Comparison of ENCODE assay signal across 14 cellular contexts in genomic region chr12:46443594-46444263, GRCh38.
DNase-seq lines count a peak whose midpoint lies in the region; ATAC-seq and TF ChIP-seq lines count a peak whose summit lies in the region.
"Had no signal": no experiment of that assay in that cellular context is flagged by ENCODE, and none has a peak within 500 bp of the region (broad histone marks: within the 10 kb centered on the region; RNA-seq: fewer than 3 reads in every experiment).

No MANE protein-coding gene starts in this region.

- H3K4me3 ChIP-seq in breast epithelium (no peak overlapping the region), RWPE2 (ENCODE audit: severe bottlenecking) (no peak overlapping the region)
- H3K4me3 ChIP-seq: Peyer's patch had no signal

- ATAC-seq in RWPE2 (ENCODE audit: low read depth) (no peak), memory B cell (ENCODE audit: low read depth) (no peak), GM18867 (IDR thresholded peaks at IDR 0.05; ENCODE audit: unreplicated experiment) (no peak)

- H3K9me3 Mint-ChIP-seq in MCF 10A (ENCODE audit: unreplicated experiment) (no peaks in the 10 kb centered on the region), memory B cell (no peaks in the 10 kb centered on the region)

- H3K27me3 Mint-ChIP-seq in MCF 10A (ENCODE audit: insufficient read depth, unreplicated experiment) (no peaks in the 10 kb centered on the region), memory B cell (no peaks in the 10 kb centered on the region)

- intact Hi-C loops in MCF 10A (cut with micrococcal nuclease) = no loop called here
- intact Hi-C loops in breast epithelium (cut with DNase I; ENCODE audit: low total_unique reads) = no loop called here

- H3K4me3 Mint-ChIP-seq in MCF 10A (ENCODE audit: unreplicated experiment) (no peak overlapping the region), memory B cell (no peak overlapping the region)

- H3K36me3 Mint-ChIP-seq in MCF 10A (ENCODE audit: insufficient read depth, unreplicated experiment) (no peaks in the 10 kb centered on the region), memory B cell (peaks cover 5% of the 10 kb centered on the region)

- no TSS peak for BruUV-seq in MCF 10A (replicated peaks; lab: Mats Ljungman, UMichigan)

- no peaks in the 10 kb centered on the region for H3K4me1 ChIP-seq in breast epithelium
- H3K4me1 ChIP-seq in RWPE2 (ENCODE audit: insufficient read depth, poor library complexity, severe bottlenecking) = peaks cover 79% of the 10 kb centered on the region
- H3K4me1 ChIP-seq: Peyer's patch had no signal

- POLR2A ChIA-PET in MCF 10A (lab: Yijun Ruan, JAX) = interaction anchor here (0.6 to 7.4 kb wide), 18 partner anchors 8 to 234 kb away, joined by 3 to 111 read pairs (median 7); partner anchors contain the start of genes SLC38A1 and SLC38A2

- H3K27me3 ChIP-seq in breast epithelium = no peaks in the 10 kb centered on the region
- no peaks in the 10 kb centered on the region for H3K27me3 ChIP-seq in RWPE2 (ENCODE audit: insufficient read depth, poor library complexity, severe bottlenecking)
- H3K27me3 ChIP-seq: Peyer's patch had no signal

- no peak for TF ChIP-seq CTCF in MCF 10A (IDR thresholded peaks at IDR 0.05; ENCODE audit: unreplicated experiment)
- TF ChIP-seq CTCF in breast epithelium (IDR thresholded peaks at IDR 0.05) = no peak
- peak; percentile 14 for TF ChIP-seq CTCF in RWPE2 (IDR thresholded peaks at IDR 0.05; ENCODE audit: poor library complexity, severe bottlenecking)

- TF ChIP-seq POLR2A in breast epithelium (IDR thresholded peaks at IDR 0.05) = no peak

- no peak for DNase-seq in MCF 10A (ENCODE audit: unreplicated experiment)
- DNase-seq in breast epithelium (ENCODE audit: low spot score in 2 of 2) = no peak
- no peak for DNase-seq in RWPE2 (ENCODE audit: low spot score)
- no peak for DNase-seq in memory B cell (ENCODE audit: low spot score in 2 of 2)
- no peak for DNase-seq in nucleus accumbens (lab: John Stamatoyannopoulos, UW)
- no peak for DNase-seq in activated naive CD4-positive, alpha-beta T cell treated with Interleukin-2 at 50 U/mL for 16 hours
- DNase-seq in NCI-H2107 (lab: John Stamatoyannopoulos, UW) = no peak
- DNase-seq: Caco-2, NCI-H1105 treated with DMSO at 0.1 percent for 48 hours, NCI-H187, NCI-H446, Peyer's patch, SHP77 treated with DMSO at 0.1 percent for 48 hours had no signal

- CTCF ChIA-PET in MCF 10A (lab: Yijun Ruan, JAX) = interaction anchor here (0.7 to 1.9 kb wide), 7 partner anchors 13 to 374 kb away, joined by 3 to 11 read pairs (median 4); no protein-coding TSS in a partner anchor

- H3K27ac ChIP-seq in breast epithelium = no peak overlapping the region
- H3K27ac ChIP-seq in RWPE2 (ENCODE audit: poor library complexity, severe bottlenecking) = peak overlapping the region; percentile 99
- H3K27ac ChIP-seq: Peyer's patch had no signal

- H3K9me3 ChIP-seq in breast epithelium (no peaks in the 10 kb centered on the region), RWPE2 (ENCODE audit: severe bottlenecking) (no peaks in the 10 kb centered on the region)
- H3K9me3 ChIP-seq: Caco-2, Peyer's patch had no signal

- H3K36me3 ChIP-seq in breast epithelium = no peaks in the 10 kb centered on the region
- no peaks in the 10 kb centered on the region for H3K36me3 ChIP-seq in RWPE2 (ENCODE audit: low read depth)
- H3K36me3 ChIP-seq: Peyer's patch had no signal

- H3K4me1 Mint-ChIP-seq in MCF 10A (ENCODE audit: insufficient read depth, unreplicated experiment) = peaks cover 58% of the 10 kb centered on the region
- H3K4me1 Mint-ChIP-seq in memory B cell = peaks cover 6% of the 10 kb centered on the region

- peak overlapping the region; percentile 97 for H3K27ac Mint-ChIP-seq in MCF 10A (ENCODE audit: low read depth, unreplicated experiment)
- peak overlapping the region; percentile 56 for H3K27ac Mint-ChIP-seq in memory B cell
